In genomic region chr12:81284137-81284536, GRCh38 we compare ENCODE assay signal across 2 cellular contexts.
TF ChIP-seq lines count a peak whose summit lies in the region.

No MANE protein-coding gene starts in this region.

TF ChIP-seq in IMR-90, 13 proteins besides CTCF, POLR2A, EP300 and RAD21:
- TF ChIP-seq USF2 (IDR thresholded peaks at IDR 0.05; ENCODE audit: low read depth, low read length), result no peak
- no peak for TF ChIP-seq NFE2L2 (IDR thresholded peaks at IDR 0.05; ENCODE audit: low read depth, low read length)
- TF ChIP-seq FOS (IDR thresholded peaks at IDR 0.05; ENCODE audit: low read depth, low read length), result no peak
- no peak for TF ChIP-seq CEBPB (IDR thresholded peaks at IDR 0.05; ENCODE audit: low read depth, low read length)
- no peak for TF ChIP-seq MXI1 (IDR thresholded peaks at IDR 0.05; ENCODE audit: borderline replicate concordance, low read depth, low read length)
- TF ChIP-seq BHLHE40 (IDR thresholded peaks at IDR 0.05; ENCODE audit: low read depth, low read length), result no peak
- TF ChIP-seq ELK1 (IDR thresholded peaks at IDR 0.05; ENCODE audit: borderline replicate concordance, low read depth, low read length), result no peak
- no peak for TF ChIP-seq SMC3 (IDR thresholded peaks at IDR 0.05; ENCODE audit: low read depth, low read length)
- no peak for TF ChIP-seq MAZ (IDR thresholded peaks at IDR 0.05; ENCODE audit: borderline replicate concordance, low read depth, low read length)

TF ChIP-seq in HepG2, 621 proteins besides CTCF, POLR2A, EP300 and RAD21:
- TF ChIP-seq ZNF18 (CRISPR knock-in tag; IDR thresholded peaks at IDR 0.05; ENCODE audit: insufficient replicate concordance) (no peak), LCORL (IDR thresholded peaks at IDR 0.05) (no peak), LCORL (CRISPR knock-in tag; IDR thresholded peaks at IDR 0.05) (no peak), ZNF431 (CRISPR knock-in tag; IDR thresholded peaks at IDR 0.05; ENCODE audit: borderline replicate concordance, low read depth) (no peak), KAT8 (CRISPR knock-in tag; IDR thresholded peaks at IDR 0.05) (no peak), TERF1 (CRISPR knock-in tag; IDR thresholded peaks at IDR 0.05) (no peak), HHEX (CRISPR knock-in tag; IDR thresholded peaks at IDR 0.05) (no peak), ZNF34 (CRISPR knock-in tag; IDR thresholded peaks at IDR 0.05; ENCODE audit: borderline replicate concordance) (no peak), PAF1 (CRISPR knock-in tag; IDR thresholded peaks at IDR 0.05) (no peak), ZFP1 (CRISPR knock-in tag; IDR thresholded peaks at IDR 0.05) (no peak), ISX (CRISPR knock-in tag; conservative IDR thresholded peaks at IDR 0.05) (no peak), CEBPG (CRISPR knock-in tag; IDR thresholded peaks at IDR 0.05) (no peak), ATRX (CRISPR knock-in tag; IDR thresholded peaks at IDR 0.05; ENCODE audit: borderline replicate concordance) (no peak), ZNF101 (CRISPR knock-in tag; IDR thresholded peaks at IDR 0.05; ENCODE audit: borderline replicate concordance, low read depth) (no peak), ZNF782 (CRISPR knock-in tag; IDR thresholded peaks at IDR 0.05; ENCODE audit: borderline replicate concordance) (no peak), CEBPB (IDR thresholded peaks at IDR 0.05; ENCODE audit: borderline replicate concordance, low read depth, low read length) (no peak), TFE3 (CRISPR knock-in tag; IDR thresholded peaks at IDR 0.05) (no peak)
TF ChIP-seq in HepG2: peak in this region for 0.
